ENCODE assay signal across 2 cellular contexts in the genomic region with DNA sequence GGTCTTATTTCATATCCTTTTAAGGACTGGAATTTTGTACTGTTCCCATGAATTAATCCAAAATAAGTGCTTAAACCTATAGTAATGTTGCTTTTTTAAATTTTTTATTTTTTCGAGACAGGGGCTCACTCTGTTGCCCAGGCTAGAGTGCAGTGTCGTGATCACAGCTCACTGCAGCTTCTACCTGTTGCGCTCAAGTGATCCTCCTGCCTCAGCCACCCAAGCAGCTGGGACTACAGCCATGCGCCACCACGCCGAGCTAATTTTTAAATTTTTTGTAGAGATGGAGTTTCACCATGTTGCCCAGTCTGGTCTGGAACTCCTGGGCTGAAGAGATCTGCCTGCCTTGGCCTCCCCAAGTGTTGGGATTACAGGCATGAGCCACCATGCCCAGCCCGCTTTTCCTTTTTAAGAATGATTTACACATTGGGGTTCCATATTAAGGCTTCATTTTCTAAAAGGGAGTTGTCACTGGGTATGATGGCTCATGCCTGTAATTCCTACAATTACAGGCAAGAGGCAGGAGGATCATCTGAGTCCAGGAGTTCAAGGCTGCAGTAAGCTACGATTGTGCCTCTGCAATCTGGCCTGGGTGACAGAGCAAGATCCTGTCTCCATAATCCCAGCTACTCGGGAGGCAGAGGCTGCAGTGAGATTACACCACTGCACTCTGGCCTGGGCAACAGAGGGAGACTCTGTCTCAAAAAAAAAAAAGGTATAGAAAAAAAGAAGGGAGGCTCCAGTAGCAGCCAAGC.
TF ChIP-seq lines count a peak whose summit lies in the region.

No MANE protein-coding gene starts in this region.

TF ChIP-seq in HepG2, 621 proteins besides CTCF, POLR2A, EP300 and RAD21:
- TF ChIP-seq GZF1 (CRISPR knock-in tag; IDR thresholded peaks at IDR 0.05) = no peak
- peak; percentile 94; the same call in 1 of the 2 replicates for TF ChIP-seq ZFP90 (CRISPR knock-in tag; IDR thresholded peaks at IDR 0.05; ENCODE audit: borderline replicate concordance)

TF ChIP-seq in HEK293, 187 proteins besides CTCF, POLR2A, EP300 and RAD21:
- TF ChIP-seq ZBTB8A (tag by site-specific recombination; IDR thresholded peaks at IDR 0.05) (no peak), SCRT2 (tag by site-specific recombination; IDR thresholded peaks at IDR 0.05) (peak; percentile 92), TCF7L2 (IDR thresholded peaks at IDR 0.05; ENCODE audit: borderline replicate concordance, low read depth, low read length) (no peak), SCRT1 (tag by site-specific recombination; IDR thresholded peaks at IDR 0.05; ENCODE audit: borderline replicate concordance) (peak; percentile 73), RBAK (tag by site-specific recombination; IDR thresholded peaks at IDR 0.05) (no peak), ZNF157 (tag by site-specific recombination; IDR thresholded peaks at IDR 0.05) (no peak), GLIS1 (tag by site-specific recombination; IDR thresholded peaks at IDR 0.05) (no peak), BCL11B (tag by site-specific recombination; IDR thresholded peaks at IDR 0.05; ENCODE audit: low read depth) (no peak)
- TF ChIP-seq, protein P1, sequence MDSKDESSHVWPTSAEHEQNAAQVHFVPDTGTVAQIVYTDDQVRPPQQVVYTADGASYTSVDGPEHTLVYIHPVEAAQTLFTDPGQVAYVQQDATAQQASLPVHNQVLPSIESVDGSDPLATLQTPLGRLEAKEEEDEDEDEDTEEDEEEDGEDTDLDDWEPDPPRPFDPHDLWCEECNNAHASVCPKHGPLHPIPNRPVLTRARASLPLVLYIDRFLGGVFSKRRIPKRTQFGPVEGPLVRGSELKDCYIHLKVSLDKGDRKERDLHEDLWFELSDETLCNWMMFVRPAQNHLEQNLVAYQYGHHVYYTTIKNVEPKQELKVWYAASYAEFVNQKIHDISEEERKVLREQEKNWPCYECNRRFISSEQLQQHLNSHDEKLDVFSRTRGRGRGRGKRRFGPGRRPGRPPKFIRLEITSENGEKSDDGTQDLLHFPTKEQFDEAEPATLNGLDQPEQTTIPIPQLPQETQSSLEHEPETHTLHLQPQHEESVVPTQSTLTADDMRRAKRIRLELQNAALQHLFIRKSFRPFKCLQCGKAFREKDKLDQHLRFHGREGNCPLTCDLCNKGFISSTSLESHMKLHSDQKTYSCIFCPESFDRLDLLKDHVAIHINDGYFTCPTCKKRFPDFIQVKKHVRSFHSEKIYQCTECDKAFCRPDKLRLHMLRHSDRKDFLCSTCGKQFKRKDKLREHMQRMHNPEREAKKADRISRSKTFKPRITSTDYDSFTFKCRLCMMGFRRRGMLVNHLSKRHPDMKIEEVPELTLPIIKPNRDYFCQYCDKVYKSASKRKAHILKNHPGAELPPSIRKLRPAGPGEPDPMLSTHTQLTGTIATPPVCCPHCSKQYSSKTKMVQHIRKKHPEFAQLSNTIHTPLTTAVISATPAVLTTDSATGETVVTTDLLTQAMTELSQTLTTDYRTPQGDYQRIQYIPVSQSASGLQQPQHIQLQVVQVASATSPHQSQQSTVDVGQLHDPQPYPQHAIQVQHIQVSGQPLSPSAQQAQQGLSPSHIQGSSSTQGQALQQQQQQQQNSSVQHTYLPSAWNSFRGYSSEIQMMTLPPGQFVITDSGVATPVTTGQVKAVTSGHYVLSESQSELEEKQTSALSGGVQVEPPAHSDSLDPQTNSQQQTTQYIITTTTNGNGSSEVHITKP (tag by site-specific recombination; IDR thresholded peaks at IDR 0.05) = peak; percentile 23; the same call in 1 of the 2 replicates
- TF ChIP-seq, protein P2, sequence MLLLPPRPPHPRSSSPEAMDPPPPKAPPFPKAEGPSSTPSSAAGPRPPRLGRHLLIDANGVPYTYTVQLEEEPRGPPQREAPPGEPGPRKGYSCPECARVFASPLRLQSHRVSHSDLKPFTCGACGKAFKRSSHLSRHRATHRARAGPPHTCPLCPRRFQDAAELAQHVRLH (tag by site-specific recombination; IDR thresholded peaks at IDR 0.05) = no peak
